10 cellular contexts compared by ENCODE assay signal in the genomic region with DNA sequence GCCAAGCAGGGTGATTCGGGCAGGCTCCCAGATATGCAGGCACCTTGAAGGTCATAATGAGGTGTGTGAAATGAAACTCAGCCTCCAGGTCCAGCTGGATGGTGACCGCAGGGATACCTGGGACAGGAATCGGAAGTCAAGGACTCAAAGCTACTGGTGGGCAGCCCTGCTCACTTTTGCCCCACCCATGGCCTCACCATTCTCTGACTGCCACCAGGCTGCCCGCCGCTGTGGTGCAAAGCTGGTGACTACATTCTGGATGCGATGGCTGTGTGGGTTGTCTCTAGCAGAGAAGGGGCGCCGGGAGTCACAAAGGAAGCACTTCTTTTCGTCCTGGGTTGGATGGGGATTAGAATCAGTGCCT. TPM values are rescaled to one million over a fixed set of nuclear protein-coding genes. Genes with fewer than 3 reads are reported as not detected.
DNase-seq lines count a peak whose midpoint lies in the region; ATAC-seq, FAIRE-seq and TF ChIP-seq lines count a peak whose summit lies in the region.
"Had no signal": no experiment of that assay in that cellular context is flagged by ENCODE, and none has a peak within 500 bp of the region (broad histone marks: within the 10 kb centered on the region; RNA-seq: fewer than 3 reads in every experiment).

No MANE protein-coding gene starts in this region.

- H3K36me3 ChIP-seq in gastroesophageal sphincter (peaks cover 0 to 45% of the 10 kb centered on the region in 2 donors), pancreas (no peaks in the 10 kb centered on the region)

- 34% methylated on average over 3 of the region's 9 CpGs; no CpG with 5 or more reads in 1 of the 2 donors for WGBS in gastroesophageal sphincter (ENCODE audit: low coverage in 1 of 2), 2 donors
- WGBS in pancreas, 2 donors = 23 to 25% methylated on average over 9 of the region's 9 CpGs

- H3K27me3 Mint-ChIP-seq in WTC11 (ENCODE audit: low read depth) = no peaks in the 10 kb centered on the region; the same call in 1 of the 2 replicates
- peaks cover 27% of the 10 kb centered on the region for H3K27me3 Mint-ChIP-seq in activated T-cell treated with anti-CD3 and anti-CD28 coated beads, Interleukin-2, amount 50 U/mL, for 24 hours
- H3K27me3 Mint-ChIP-seq in activated CD4-positive, alpha-beta memory T cell treated with anti-CD3 and anti-CD28 coated beads, Interleukin-2, amount 10 ng/mL, durations not matched to agents 7 days and 5 days = peaks cover 5% of the 10 kb centered on the region

- no peak overlapping the region for H3K27ac Mint-ChIP-seq in WTC11
- no peak overlapping the region for H3K27ac Mint-ChIP-seq in activated T-cell treated with anti-CD3 and anti-CD28 coated beads, Interleukin-2, amount 50 U/mL, for 24 hours
- no peak overlapping the region for H3K27ac Mint-ChIP-seq in activated CD4-positive, alpha-beta memory T cell treated with anti-CD3 and anti-CD28 coated beads, Interleukin-2, amount 10 ng/mL, durations not matched to agents 7 days and 5 days
- H3K27ac Mint-ChIP-seq: activated T-cell treated with anti-CD3 and anti-CD28 coated beads, Interleukin-2, amount 50 U/mL, for 72 hours had no signal

- FAIRE-seq in pancreas (lab: Jason Lieb, UNC) (no peak), HTR-8/SVneo (lab: Jason Lieb, UNC) (no peak)

- no peaks in the 10 kb centered on the region for H3K9me3 Mint-ChIP-seq in WTC11
- no peaks in the 10 kb centered on the region for H3K9me3 Mint-ChIP-seq in activated T-cell treated with anti-CD3 and anti-CD28 coated beads, Interleukin-2, amount 50 U/mL, for 24 hours
- H3K9me3 Mint-ChIP-seq in activated CD4-positive, alpha-beta memory T cell treated with anti-CD3 and anti-CD28 coated beads, Interleukin-2, amount 10 ng/mL, durations not matched to agents 7 days and 5 days = no peaks in the 10 kb centered on the region
- H3K9me3 Mint-ChIP-seq: activated T-cell treated with anti-CD3 and anti-CD28 coated beads, Interleukin-2, amount 50 U/mL, for 72 hours; CD8-positive, alpha-beta memory T cell had no signal

- no peak for ATAC-seq in WTC11
- ATAC-seq in gastroesophageal sphincter = no peak
- ATAC-seq in pancreas = no peak
- ATAC-seq: activated T-cell treated with anti-CD3 and anti-CD28 coated beads, Interleukin-2, amount 50 U/mL, for 72 hours had no signal

- H3K4me1 ChIP-seq in gastroesophageal sphincter (peaks cover 0 to 51% (median 27%) of the 10 kb centered on the region in 3 donors), pancreas (peaks cover 0 to 9% (median 7%) of the 10 kb centered on the region in 3 donors)

- H3K27ac ChIP-seq in gastroesophageal sphincter (peak overlapping the region; percentile 68 to 95 (median 90)), pancreas (peak overlapping the region; percentile 40 to 74 (median 70))

- TF ChIP-seq CTCF in AG09309 (IDR thresholded peaks at IDR 0.05; ENCODE audit: control insufficient read depth, insufficient read depth, low read depth, low read length, missing control alignments) (no peak), WTC11 (IDR thresholded peaks at IDR 0.05) (no peak), gastroesophageal sphincter (IDR thresholded peaks at IDR 0.05) (no peak), pancreas (IDR thresholded peaks at IDR 0.05) (no peak)

- TF ChIP-seq EP300 in gastroesophageal sphincter (IDR thresholded peaks at IDR 0.05) = no peak

- peaks cover 12% of the 10 kb centered on the region for H3K4me1 Mint-ChIP-seq in WTC11
- peaks cover 1% of the 10 kb centered on the region for H3K4me1 Mint-ChIP-seq in activated T-cell treated with anti-CD3 and anti-CD28 coated beads, Interleukin-2, amount 50 U/mL, for 24 hours (ENCODE audit: low read depth)
- no peaks in the 10 kb centered on the region for H3K4me1 Mint-ChIP-seq in activated CD4-positive, alpha-beta memory T cell treated with anti-CD3 and anti-CD28 coated beads, Interleukin-2, amount 10 ng/mL, durations not matched to agents 7 days and 5 days
- H3K4me1 Mint-ChIP-seq: CD8-positive, alpha-beta memory T cell had no signal

- intact Hi-C loops in pancreas (cut with DNase I) = no loop called here

- H3K9me3 ChIP-seq in gastroesophageal sphincter = no peaks in the 10 kb centered on the region
- no peaks in the 10 kb centered on the region for H3K9me3 ChIP-seq in pancreas

- DNase-seq in AG09309 (ENCODE audit: low read depth) (no peak), WTC11 (ENCODE audit: low spot score) (no peak), pancreas (no peak), HTR-8/SVneo (ENCODE audit: insufficient read length, low spot score) (no peak), cerebellum (ENCODE audit: low spot score) (no peak)
- no peak for DNase-seq in activated T-cell treated with anti-CD3 and anti-CD28 coated beads, Interleukin-2, amount 50 U/mL, for 24 hours
- no peak for DNase-seq in activated CD4-positive, alpha-beta memory T cell treated with anti-CD3 and anti-CD28 coated beads, Interleukin-2, amount 10 ng/mL, durations not matched to agents 7 days and 5 days
- DNase-seq: activated T-cell treated with anti-CD3 and anti-CD28 coated beads, Interleukin-2, amount 50 U/mL, for 72 hours; CD8-positive, alpha-beta memory T cell had no signal

- H3K4me3 ChIP-seq in AG09309 (ENCODE audit: control insufficient read depth, low read depth, low read length) = peak overlapping the region; percentile 83
- H3K4me3 ChIP-seq in gastroesophageal sphincter = peak overlapping the region; percentile 78 to 92
- peak overlapping the region; percentile 25 to 60 (median 46) for H3K4me3 ChIP-seq in pancreas

- TF ChIP-seq POLR2A in gastroesophageal sphincter (IDR thresholded peaks at IDR 0.05) = no peak

- POLR2A ChIA-PET in WTC11 (lab: Charles Lee) = interaction anchor here (0.7 to 1.5 kb wide), 5 partner anchors 11 to 125 kb away, joined by 3 to 6 read pairs (median 3); a partner anchor contains a TSS
- POLR2A ChIA-PET in activated CD4-positive, alpha-beta memory T cell treated with anti-CD3 and anti-CD28 coated beads, Interleukin-2, amount 10 ng/mL, durations not matched to agents 7 days and 5 days (lab: Charles Lee) = interaction anchor here (2.0 to 2.5 kb wide), 2 partner anchors 11 to 39 kb away, joined by 6 to 10 read pairs; a partner anchor contains a TSS

- H3K27me3 ChIP-seq in gastroesophageal sphincter = no peaks in the 10 kb centered on the region
- no peaks in the 10 kb centered on the region for H3K27me3 ChIP-seq in pancreas

- CTCF ChIA-PET in WTC11 (lab: Charles Lee) = interaction anchor here (0.6 to 3.4 kb wide), 14 partner anchors 11 to 468 kb away, joined by 3 to 36 read pairs (median 6); a partner anchor contains a TSS
- CTCF ChIA-PET in activated CD4-positive, alpha-beta memory T cell treated with anti-CD3 and anti-CD28 coated beads, Interleukin-2, amount 10 ng/mL, durations not matched to agents 7 days and 5 days (lab: Charles Lee) = no interaction called here

- H3K4me3 Mint-ChIP-seq in WTC11 = peak overlapping the region; percentile 89
- H3K4me3 Mint-ChIP-seq in activated T-cell treated with anti-CD3 and anti-CD28 coated beads, Interleukin-2, amount 50 U/mL, for 24 hours = no peak overlapping the region
- H3K4me3 Mint-ChIP-seq in activated CD4-positive, alpha-beta memory T cell treated with anti-CD3 and anti-CD28 coated beads, Interleukin-2, amount 10 ng/mL, durations not matched to agents 7 days and 5 days = no peak overlapping the region
- H3K4me3 Mint-ChIP-seq: activated T-cell treated with anti-CD3 and anti-CD28 coated beads, Interleukin-2, amount 50 U/mL, for 72 hours; CD8-positive, alpha-beta memory T cell had no signal

- no peaks in the 10 kb centered on the region for H3K36me3 Mint-ChIP-seq in WTC11
- no peaks in the 10 kb centered on the region for H3K36me3 Mint-ChIP-seq in activated T-cell treated with anti-CD3 and anti-CD28 coated beads, Interleukin-2, amount 50 U/mL, for 24 hours (ENCODE audit: low read depth)
- H3K36me3 Mint-ChIP-seq in activated CD4-positive, alpha-beta memory T cell treated with anti-CD3 and anti-CD28 coated beads, Interleukin-2, amount 10 ng/mL, durations not matched to agents 7 days and 5 days (ENCODE audit: low read depth) = no peaks in the 10 kb centered on the region
- H3K36me3 Mint-ChIP-seq: CD8-positive, alpha-beta memory T cell had no signal

TF ChIP-seq in WTC11, 78 proteins besides CTCF, POLR2A, EP300 and RAD21 (continues in another document):
- TF ChIP-seq SMAD4 (CRISPR knock-in tag; IDR thresholded peaks at IDR 0.05) (no peak), CREB1 (CRISPR knock-in tag; IDR thresholded peaks at IDR 0.05) (no peak)

RNA-seq across cellular contexts. Expression of a gene that starts 0.8 kb away (rescaled TPM):
- total RNA-seq in WTC11 (2021) = 118 to 134 TPM (median 130 TPM) in 3 replicates
- total RNA-seq in gastroesophageal sphincter = 100 to 1,000 TPM; 578 to 980 (median 645) TPM
- total RNA-seq in pancreas = 100 to 1,000 TPM in 2 of 6 donors, 10 to 100 TPM in 4; 74.4 to 215 (median 90.4) TPM
- polyA plus RNA-seq in pancreas = 100 to 1,000 TPM; 438 to 483 TPM
- total RNA-seq in activated CD4-positive, alpha-beta memory T cell treated with anti-CD3 and anti-CD28 coated beads, Interleukin-2, amount 10 ng/mL, durations not matched to agents 7 days and 5 days = not detected
- total RNA-seq in cerebellum = 79.4 TPM
- polyA plus RNA-seq: CD8-positive, alpha-beta memory T cell had no signal

RNA-seq across cellular contexts. Expression of a gene that starts 11.4 kb away (rescaled TPM):
- total RNA-seq in WTC11 (2021) (72.4 to 75.8 TPM (median 73.3 TPM) in 3 replicates), gastroesophageal sphincter (100 to 1,000 TPM in 1 of 4 donors, 10 to 100 TPM in 3; 53.4 to 114 (median 76.4) TPM), pancreas (10 to 100 TPM; 20.7 to 44.2 (median 27.6) TPM), cerebellum (35.7 TPM)
- 10 to 100 TPM; 25.3 to 25.5 TPM for polyA plus RNA-seq in pancreas
- total RNA-seq in activated CD4-positive, alpha-beta memory T cell treated with anti-CD3 and anti-CD28 coated beads, Interleukin-2, amount 10 ng/mL, durations not matched to agents 7 days and 5 days = 10 to 100 TPM; 61.2 to 61.5 TPM

RNA-seq across cellular contexts. Expression of a gene that starts 27.5 kb away (rescaled TPM):
- 405 to 471 TPM (median 433 TPM) in 3 replicates for total RNA-seq in WTC11 (2021)
- total RNA-seq in gastroesophageal sphincter = 100 to 1,000 TPM; 148 to 205 (median 183) TPM
- 100 to 1,000 TPM in 5 of 6 donors, 10 to 100 TPM in 1; 82.0 to 148 (median 131) TPM for total RNA-seq in pancreas
- polyA plus RNA-seq in pancreas = 100 to 1,000 TPM; 197 to 213 TPM
- total RNA-seq in activated CD4-positive, alpha-beta memory T cell treated with anti-CD3 and anti-CD28 coated beads, Interleukin-2, amount 10 ng/mL, durations not matched to agents 7 days and 5 days = 100 to 1,000 TPM; 194 to 212 TPM
- 150 TPM for total RNA-seq in cerebellum

RNA-seq across cellular contexts. Expression of a gene that starts 34.1 kb away (rescaled TPM):
- 29.8 to 32.0 TPM (median 29.8 TPM) in 3 replicates for total RNA-seq in WTC11 (2021)
- 10 to 100 TPM; 15.6 to 31.2 (median 25.3) TPM for total RNA-seq in gastroesophageal sphincter
- 10 to 100 TPM in 1 of 6 donors, 1 to 10 TPM in 5; 5.9 to 11.0 (median 8.3) TPM for total RNA-seq in pancreas
- 10 to 100 TPM in 1 of 2 donors, 1 to 10 TPM in 1; 7.6 to 10.2 TPM for polyA plus RNA-seq in pancreas
- 10 to 100 TPM; 19.9 to 20.9 TPM for total RNA-seq in activated CD4-positive, alpha-beta memory T cell treated with anti-CD3 and anti-CD28 coated beads, Interleukin-2, amount 10 ng/mL, durations not matched to agents 7 days and 5 days
- total RNA-seq in cerebellum = 14.4 TPM

RNA-seq across cellular contexts. Expression of a gene that starts 38.2 kb away (rescaled TPM):
- total RNA-seq in WTC11 (2021) (110 to 123 TPM (median 120 TPM) in 3 replicates), gastroesophageal sphincter (100 to 1,000 TPM in 1 of 4 donors, 10 to 100 TPM in 3; 66.2 to 171 (median 81.8) TPM), pancreas (10 to 100 TPM; 20.9 to 48.1 (median 28.2) TPM), cerebellum (66.5 TPM)
- 10 to 100 TPM; 27.8 to 46.3 TPM for polyA plus RNA-seq in pancreas
- total RNA-seq in activated CD4-positive, alpha-beta memory T cell treated with anti-CD3 and anti-CD28 coated beads, Interleukin-2, amount 10 ng/mL, durations not matched to agents 7 days and 5 days = 100 to 1,000 TPM; 136 to 140 TPM

Comparison
In these comparisons a context has a peak if more than half of its experiments do, and no peak if none do; other contexts are left out.
1. RNA of a gene that starts 0.8 kb away (total RNA-seq): 578 to 980 TPM in gastroesophageal sphincter, 118 to 134 TPM in WTC11, 74.4 to 215 TPM in pancreas and 79.4 TPM in cerebellum (single experiment); not detected in activated CD4-positive, alpha-beta memory T cell treated with anti-CD3 and anti-CD28 coated beads, Interleukin-2, amount 10 ng/mL, durations not matched to agents 7 days and 5 days; every median in the first group is over 10 times any median in the second.
2. Peak in every context shown above with its lines, with median percentiles within 50 percentile points of each other: H3K4me3 ChIP-seq.